Comparison of ENCODE assay signal across 10 cellular contexts in genomic region chr12:94305293-94305957, GRCh38.
DNase-seq lines count a peak whose midpoint lies in the region; ATAC-seq and FAIRE-seq lines count a peak whose summit lies in the region.
"Had no signal": no experiment of that assay in that cellular context is flagged by ENCODE, and none has a peak within 500 bp of the region (broad histone marks: within the 10 kb centered on the region; RNA-seq: fewer than 3 reads in every experiment).

No MANE protein-coding gene starts in this region.

- peaks cover 59% of the 10 kb centered on the region for H3K4me1 Mint-ChIP-seq in activated T-helper 2 cell treated with anti-CD3 and anti-CD28 coated beads, Interferon-gamma antibody, Interleukin-2, Interleukin-4, amounts not matched to agents 10 μg/mL and 5 μg/mL and 100 μg/mL, durations not matched to agents 14 hours and 24 hours and 36 hours (ENCODE audit: low read depth)

- H3K27me3 Mint-ChIP-seq in activated T-helper 2 cell treated with anti-CD3 and anti-CD28 coated beads, Interferon-gamma antibody, Interleukin-2, Interleukin-4, amounts not matched to agents 10 μg/mL and 5 μg/mL and 100 μg/mL, durations not matched to agents 14 hours and 24 hours and 36 hours (ENCODE audit: low read depth): no peaks in the 10 kb centered on the region

- H3K36me3 ChIP-seq in MG63: peaks cover 16% of the 10 kb centered on the region

- FAIRE-seq in GM19239 (lab: Jason Lieb, UNC): peak; percentile 91
- FAIRE-seq: islet of Langerhans had no signal

- no peak overlapping the region for H3K4me3 ChIP-seq in MG63

- intact Hi-C loops in activated T-helper 2 cell treated with anti-CD3 and anti-CD28 coated beads, Interferon-gamma antibody, Interleukin-2, Interleukin-4, amounts not matched to agents 10 μg/mL and 5 μg/mL and 100 μg/mL, durations not matched to agents 14 hours and 24 hours and 36 hours (cut with micrococcal nuclease): loop anchor here (1.0 to 10.0 kb wide), 11 partner anchors 21 to 229 kb away; partner anchors contain the start of genes CEP83 and PLXNC1

- H3K27me3 ChIP-seq in MG63: no peaks in the 10 kb centered on the region

- ATAC-seq in HG03432 (IDR thresholded peaks at IDR 0.05; ENCODE audit: unreplicated experiment): peak; percentile 62

- no peaks in the 10 kb centered on the region for H3K9me3 Mint-ChIP-seq in activated T-helper 2 cell treated with anti-CD3 and anti-CD28 coated beads, Interferon-gamma antibody, Interleukin-2, Interleukin-4, amounts not matched to agents 10 μg/mL and 5 μg/mL and 100 μg/mL, durations not matched to agents 14 hours and 24 hours and 36 hours

- H3K4me3 Mint-ChIP-seq in activated T-helper 2 cell treated with anti-CD3 and anti-CD28 coated beads, Interferon-gamma antibody, Interleukin-2, Interleukin-4, amounts not matched to agents 10 μg/mL and 5 μg/mL and 100 μg/mL, durations not matched to agents 14 hours and 24 hours and 36 hours (ENCODE audit: low read depth): peak overlapping the region; percentile 31

- H3K27ac Mint-ChIP-seq in activated T-helper 2 cell treated with anti-CD3 and anti-CD28 coated beads, Interferon-gamma antibody, Interleukin-2, Interleukin-4, amounts not matched to agents 10 μg/mL and 5 μg/mL and 100 μg/mL, durations not matched to agents 14 hours and 24 hours and 36 hours: peak overlapping the region; percentile 80

- no peaks in the 10 kb centered on the region for H3K9me3 ChIP-seq in MG63

- H3K36me3 Mint-ChIP-seq in activated T-helper 2 cell treated with anti-CD3 and anti-CD28 coated beads, Interferon-gamma antibody, Interleukin-2, Interleukin-4, amounts not matched to agents 10 μg/mL and 5 μg/mL and 100 μg/mL, durations not matched to agents 14 hours and 24 hours and 36 hours (ENCODE audit: low read depth): peaks cover 88% of the 10 kb centered on the region

- DNase-seq in GM19239 (ENCODE audit: insufficient read length, low spot score): no peak
- DNase-seq in activated T-helper 2 cell treated with anti-CD3 and anti-CD28 coated beads, Interferon-gamma antibody, Interleukin-2, Interleukin-4, amounts not matched to agents 10 μg/mL and 5 μg/mL and 100 μg/mL, durations not matched to agents 14 hours and 24 hours and 36 hours (ENCODE audit: low spot score): peak; percentile 69
- peak; percentile 61 for DNase-seq in stimulated activated CD4-positive, alpha-beta T cell treated with anti-CD3 and anti-CD28 coated beads, Interleukin-4, amount 100 ng/mL, for 24 hours
- no peak for DNase-seq in activated effector memory CD4-positive, alpha-beta T cell treated with anti-CD3 and anti-CD28 coated beads, Interleukin-2, amount 50 U/mL, for 16 hours
- DNase-seq in MG63: no peak
- DNase-seq in epidermal melanocyte (ENCODE audit: insufficient read length, low spot score): no peak
- no peak for DNase-seq in putamen (ENCODE audit: low spot score)
- DNase-seq: NCI-H446 had no signal

Comparison
In these comparisons a context has a peak if more than half of its experiments do, and no peak if none do; other contexts are left out.
1. DNase-seq: peak in activated T-helper 2 cell treated with anti-CD3 and anti-CD28 coated beads, Interferon-gamma antibody, Interleukin-2, Interleukin-4, amounts not matched to agents 10 μg/mL and 5 μg/mL and 100 μg/mL, durations not matched to agents 14 hours and 24 hours and 36 hours (single experiment) and stimulated activated CD4-positive, alpha-beta T cell treated with anti-CD3 and anti-CD28 coated beads, Interleukin-4, amount 100 ng/mL, for 24 hours (single experiment); none in GM19239 (single experiment), activated effector memory CD4-positive, alpha-beta T cell treated with anti-CD3 and anti-CD28 coated beads, Interleukin-2, amount 50 U/mL, for 16 hours (single experiment), MG63 (single experiment), epidermal melanocyte (single experiment) and putamen (single experiment).